In the genomic region with DNA sequence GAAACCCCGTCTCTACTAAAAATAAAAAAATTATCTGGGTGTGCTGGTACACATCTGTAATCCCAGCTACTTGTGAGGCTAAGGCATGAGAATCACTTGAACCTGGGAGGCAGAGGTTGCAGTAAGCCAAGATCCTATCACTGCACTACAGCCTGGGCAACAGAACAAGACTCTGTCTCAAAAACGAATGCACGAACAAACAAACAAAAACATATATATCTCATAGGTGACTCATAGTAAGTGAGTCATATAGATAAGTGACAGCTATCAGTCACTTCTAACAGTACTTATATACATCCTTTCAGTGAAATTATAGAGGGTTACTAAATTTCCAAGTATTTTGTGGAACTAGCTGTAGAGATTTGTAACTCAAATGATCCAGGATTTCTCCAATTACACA, we compare ENCODE assay signal across 30 cellular contexts.
"Had no signal": no experiment of that assay in that cellular context is flagged by ENCODE, and none has a peak within 500 bp of the region (broad histone marks: within the 10 kb centered on the region; RNA-seq: fewer than 3 reads in every experiment).

No MANE protein-coding gene starts in this region.

- ATAC-seq: activated naive CD4-positive, alpha-beta T cell treated with anti-CD3 and anti-CD28 coated beads, Interleukin-2, amount 50 U/mL, for 72 hours; activated T-cell treated with anti-CD3 and anti-CD28 coated beads, Interleukin-2, amount 50 U/mL, for 72 hours; esophagus mucosa; gastrocnemius medialis; heart left ventricle had no signal

- H3K4me3 ChIP-seq: ascending aorta, breast epithelium, cardiac muscle cell, colonic mucosa, gastrocnemius medialis, heart left ventricle had no signal

- H3K27ac Mint-ChIP-seq: activated CD4-positive, alpha-beta memory T cell treated with anti-CD3 and anti-CD28 coated beads, Interleukin-2, amount 10 ng/mL, durations not matched to agents 7 days and 5 days; activated CD4-positive, alpha-beta T cell treated with anti-CD3 and anti-CD28 coated beads, Interleukin-2, amount 10 ng/mL, durations not matched to agents 7 days and 5 days; activated naive CD4-positive, alpha-beta T cell treated with anti-CD3 and anti-CD28 coated beads, Interleukin-2, amount 10 ng/mL, durations not matched to agents 7 days and 5 days; activated naive CD4-positive, alpha-beta T cell treated with anti-CD3 and anti-CD28 coated beads, Interleukin-2, amount 50 U/mL, for 72 hours; activated naive CD8-positive, alpha-beta T cell treated with anti-CD3 and anti-CD28 coated beads, Interleukin-2, amount 10 ng/mL, durations not matched to agents 7 days and 5 days; activated T-cell treated with anti-CD3 and anti-CD28 coated beads, Interleukin-2, amount 50 U/mL, for 24 hours; activated T-cell treated with anti-CD3 and anti-CD28 coated beads, Interleukin-2, amount 50 U/mL, for 72 hours; brain; endodermal cell had no signal

- H3K27me3 Mint-ChIP-seq: activated CD4-positive, alpha-beta memory T cell treated with anti-CD3 and anti-CD28 coated beads, Interleukin-2, amount 10 ng/mL, durations not matched to agents 7 days and 5 days; activated CD4-positive, alpha-beta T cell treated with anti-CD3 and anti-CD28 coated beads, Interleukin-2, amount 10 ng/mL, durations not matched to agents 7 days and 5 days; activated naive CD4-positive, alpha-beta T cell treated with anti-CD3 and anti-CD28 coated beads, Interleukin-2, amount 10 ng/mL, durations not matched to agents 7 days and 5 days; activated naive CD8-positive, alpha-beta T cell treated with anti-CD3 and anti-CD28 coated beads, Interleukin-2, amount 10 ng/mL, durations not matched to agents 7 days and 5 days; activated T-cell treated with anti-CD3 and anti-CD28 coated beads, Interleukin-2, amount 50 U/mL, for 24 hours had no signal

- H3K4me3 Mint-ChIP-seq: activated CD4-positive, alpha-beta memory T cell treated with anti-CD3 and anti-CD28 coated beads, Interleukin-2, amount 10 ng/mL, durations not matched to agents 7 days and 5 days; activated CD4-positive, alpha-beta T cell treated with anti-CD3 and anti-CD28 coated beads, Interleukin-2, amount 10 ng/mL, durations not matched to agents 7 days and 5 days; activated naive CD4-positive, alpha-beta T cell treated with anti-CD3 and anti-CD28 coated beads, Interleukin-2, amount 10 ng/mL, durations not matched to agents 7 days and 5 days; activated naive CD8-positive, alpha-beta T cell treated with anti-CD3 and anti-CD28 coated beads, Interleukin-2, amount 10 ng/mL, durations not matched to agents 7 days and 5 days; activated T-cell treated with anti-CD3 and anti-CD28 coated beads, Interleukin-2, amount 50 U/mL, for 24 hours; activated T-cell treated with anti-CD3 and anti-CD28 coated beads, Interleukin-2, amount 50 U/mL, for 72 hours; brain; endodermal cell had no signal

- H3K36me3 Mint-ChIP-seq: activated naive CD4-positive, alpha-beta T cell treated with anti-CD3 and anti-CD28 coated beads, Interleukin-2, amount 10 ng/mL, durations not matched to agents 7 days and 5 days; activated naive CD4-positive, alpha-beta T cell treated with anti-CD3 and anti-CD28 coated beads, Interleukin-2, amount 50 U/mL, for 72 hours; activated naive CD8-positive, alpha-beta T cell treated with anti-CD3 and anti-CD28 coated beads, Interleukin-2, amount 10 ng/mL, durations not matched to agents 7 days and 5 days; brain had no signal

- H3K36me3 ChIP-seq: ascending aorta, breast epithelium, cardiac muscle cell, colonic mucosa, gastrocnemius medialis, heart left ventricle had no signal

- H3K4me1 ChIP-seq: ascending aorta, breast epithelium, colonic mucosa, gastrocnemius medialis, heart left ventricle had no signal

- H3K9me3 Mint-ChIP-seq: activated CD4-positive, alpha-beta T cell treated with anti-CD3 and anti-CD28 coated beads, Interleukin-2, amount 10 ng/mL, durations not matched to agents 7 days and 5 days; activated naive CD4-positive, alpha-beta T cell treated with anti-CD3 and anti-CD28 coated beads, Interleukin-2, amount 10 ng/mL, durations not matched to agents 7 days and 5 days; activated naive CD8-positive, alpha-beta T cell treated with anti-CD3 and anti-CD28 coated beads, Interleukin-2, amount 10 ng/mL, durations not matched to agents 7 days and 5 days had no signal

- H3K9me3 ChIP-seq: ascending aorta, breast epithelium, colonic mucosa, gastrocnemius medialis had no signal

- H3K27me3 ChIP-seq: ascending aorta, breast epithelium, cardiac muscle cell, colonic mucosa, gastrocnemius medialis, heart left ventricle had no signal

- H3K4me1 Mint-ChIP-seq: activated CD4-positive, alpha-beta memory T cell treated with anti-CD3 and anti-CD28 coated beads, Interleukin-2, amount 10 ng/mL, durations not matched to agents 7 days and 5 days; activated CD4-positive, alpha-beta T cell treated with anti-CD3 and anti-CD28 coated beads, Interleukin-2, amount 10 ng/mL, durations not matched to agents 7 days and 5 days; activated naive CD4-positive, alpha-beta T cell treated with anti-CD3 and anti-CD28 coated beads, Interleukin-2, amount 10 ng/mL, durations not matched to agents 7 days and 5 days; activated naive CD8-positive, alpha-beta T cell treated with anti-CD3 and anti-CD28 coated beads, Interleukin-2, amount 10 ng/mL, durations not matched to agents 7 days and 5 days; brain; endodermal cell had no signal

- H3K27ac ChIP-seq: ascending aorta, breast epithelium, cardiac muscle cell, colonic mucosa, gastrocnemius medialis, heart left ventricle had no signal

- DNase-seq: activated CD4-positive, alpha-beta memory T cell treated with anti-CD3 and anti-CD28 coated beads, Interleukin-2, amount 10 ng/mL, durations not matched to agents 7 days and 5 days; activated CD4-positive, alpha-beta T cell treated with anti-CD3 and anti-CD28 coated beads for 1 hour; activated CD4-positive, alpha-beta T cell treated with anti-CD3 and anti-CD28 coated beads for 4 hours; activated CD4-positive, alpha-beta T cell treated with anti-CD3 and anti-CD28 coated beads, Interleukin-2, amount 10 ng/mL, durations not matched to agents 7 days and 5 days; activated CD4-positive, alpha-beta T cell treated with anti-CD3 and anti-CD28 coated beads, Interleukin-2, amount 50 U/mL, for 4 hours; activated CD4-positive, CD25-positive, alpha-beta regulatory T cell; activated CD8-positive, alpha-beta memory T cell treated with anti-CD3 and anti-CD28 coated beads, Interleukin-2, amount 50 U/mL, for 48 hours; activated gamma-delta T cell; activated naive CD4-positive, alpha-beta T cell; activated naive CD4-positive, alpha-beta T cell treated with anti-CD3 and anti-CD28 coated beads, Interleukin-2, amount 10 ng/mL, durations not matched to agents 7 days and 5 days; activated naive CD8-positive, alpha-beta T cell treated with anti-CD3 and anti-CD28 coated beads, Interleukin-2, amount 10 ng/mL, durations not matched to agents 7 days and 5 days; activated T-cell treated with anti-CD3 and anti-CD28 coated beads for 4 hours; activated T-cell treated with anti-CD3 and anti-CD28 coated beads, Interleukin-2, amount 50 U/mL, for 24 hours; activated T-cell treated with anti-CD3 and anti-CD28 coated beads, Interleukin-2, amount 50 U/mL, for 72 hours; central memory CD4-positive, alpha-beta T cell; cerebellar nuclear complex; colonic mucosa; effector memory CD4-positive, alpha-beta T cell; endodermal cell; foreskin fibroblast; gastrocnemius medialis; glutamatergic neuron; heart left ventricle; T-helper 2 cell had no signal
